Comparison of ENCODE assay signal across 1 cellular context in the genomic region with DNA sequence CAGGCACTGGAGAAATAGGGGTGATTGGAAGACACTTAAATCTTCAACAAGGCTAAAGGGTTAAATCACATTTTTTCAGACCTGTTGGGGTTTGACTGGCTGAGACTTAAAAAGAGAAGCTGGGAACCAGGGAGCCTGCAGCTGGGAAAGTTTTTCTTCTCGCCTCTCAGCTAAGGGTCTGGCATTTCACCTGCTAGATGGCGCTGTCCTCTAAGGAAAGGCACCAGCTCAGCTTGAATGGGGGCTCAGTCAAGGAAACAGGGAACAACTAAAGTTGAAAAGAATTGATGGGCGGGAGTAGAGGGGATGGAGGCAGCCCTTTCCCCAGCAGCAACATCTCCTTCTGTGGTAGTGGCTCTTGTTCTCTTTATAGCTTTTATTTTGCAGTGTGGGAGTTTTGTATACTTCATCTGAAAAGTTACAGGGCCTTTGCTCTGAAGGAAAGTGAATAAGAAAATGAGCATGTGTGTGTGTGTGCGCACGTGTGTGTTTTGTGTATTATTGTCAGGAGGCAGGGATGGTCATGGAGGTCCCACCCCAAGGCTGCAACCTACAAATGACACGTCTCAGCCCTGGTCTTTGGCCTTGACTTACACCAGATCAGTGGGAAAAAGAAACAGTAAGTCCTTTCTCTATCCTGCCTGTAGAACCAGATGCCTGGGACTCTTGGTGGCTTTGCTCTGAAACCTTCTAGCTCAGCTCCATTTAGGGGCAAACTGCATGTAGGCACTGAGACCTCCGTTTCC.
A peak's percentile ranks its signal among the peaks of the same experiment; 100 is the strongest.
TF ChIP-seq lines count a peak whose summit lies in the region.

No MANE protein-coding gene starts in this region.

TF ChIP-seq in GM23338, 12 proteins besides CTCF, POLR2A, EP300 and RAD21:
- TF ChIP-seq, protein P1, sequence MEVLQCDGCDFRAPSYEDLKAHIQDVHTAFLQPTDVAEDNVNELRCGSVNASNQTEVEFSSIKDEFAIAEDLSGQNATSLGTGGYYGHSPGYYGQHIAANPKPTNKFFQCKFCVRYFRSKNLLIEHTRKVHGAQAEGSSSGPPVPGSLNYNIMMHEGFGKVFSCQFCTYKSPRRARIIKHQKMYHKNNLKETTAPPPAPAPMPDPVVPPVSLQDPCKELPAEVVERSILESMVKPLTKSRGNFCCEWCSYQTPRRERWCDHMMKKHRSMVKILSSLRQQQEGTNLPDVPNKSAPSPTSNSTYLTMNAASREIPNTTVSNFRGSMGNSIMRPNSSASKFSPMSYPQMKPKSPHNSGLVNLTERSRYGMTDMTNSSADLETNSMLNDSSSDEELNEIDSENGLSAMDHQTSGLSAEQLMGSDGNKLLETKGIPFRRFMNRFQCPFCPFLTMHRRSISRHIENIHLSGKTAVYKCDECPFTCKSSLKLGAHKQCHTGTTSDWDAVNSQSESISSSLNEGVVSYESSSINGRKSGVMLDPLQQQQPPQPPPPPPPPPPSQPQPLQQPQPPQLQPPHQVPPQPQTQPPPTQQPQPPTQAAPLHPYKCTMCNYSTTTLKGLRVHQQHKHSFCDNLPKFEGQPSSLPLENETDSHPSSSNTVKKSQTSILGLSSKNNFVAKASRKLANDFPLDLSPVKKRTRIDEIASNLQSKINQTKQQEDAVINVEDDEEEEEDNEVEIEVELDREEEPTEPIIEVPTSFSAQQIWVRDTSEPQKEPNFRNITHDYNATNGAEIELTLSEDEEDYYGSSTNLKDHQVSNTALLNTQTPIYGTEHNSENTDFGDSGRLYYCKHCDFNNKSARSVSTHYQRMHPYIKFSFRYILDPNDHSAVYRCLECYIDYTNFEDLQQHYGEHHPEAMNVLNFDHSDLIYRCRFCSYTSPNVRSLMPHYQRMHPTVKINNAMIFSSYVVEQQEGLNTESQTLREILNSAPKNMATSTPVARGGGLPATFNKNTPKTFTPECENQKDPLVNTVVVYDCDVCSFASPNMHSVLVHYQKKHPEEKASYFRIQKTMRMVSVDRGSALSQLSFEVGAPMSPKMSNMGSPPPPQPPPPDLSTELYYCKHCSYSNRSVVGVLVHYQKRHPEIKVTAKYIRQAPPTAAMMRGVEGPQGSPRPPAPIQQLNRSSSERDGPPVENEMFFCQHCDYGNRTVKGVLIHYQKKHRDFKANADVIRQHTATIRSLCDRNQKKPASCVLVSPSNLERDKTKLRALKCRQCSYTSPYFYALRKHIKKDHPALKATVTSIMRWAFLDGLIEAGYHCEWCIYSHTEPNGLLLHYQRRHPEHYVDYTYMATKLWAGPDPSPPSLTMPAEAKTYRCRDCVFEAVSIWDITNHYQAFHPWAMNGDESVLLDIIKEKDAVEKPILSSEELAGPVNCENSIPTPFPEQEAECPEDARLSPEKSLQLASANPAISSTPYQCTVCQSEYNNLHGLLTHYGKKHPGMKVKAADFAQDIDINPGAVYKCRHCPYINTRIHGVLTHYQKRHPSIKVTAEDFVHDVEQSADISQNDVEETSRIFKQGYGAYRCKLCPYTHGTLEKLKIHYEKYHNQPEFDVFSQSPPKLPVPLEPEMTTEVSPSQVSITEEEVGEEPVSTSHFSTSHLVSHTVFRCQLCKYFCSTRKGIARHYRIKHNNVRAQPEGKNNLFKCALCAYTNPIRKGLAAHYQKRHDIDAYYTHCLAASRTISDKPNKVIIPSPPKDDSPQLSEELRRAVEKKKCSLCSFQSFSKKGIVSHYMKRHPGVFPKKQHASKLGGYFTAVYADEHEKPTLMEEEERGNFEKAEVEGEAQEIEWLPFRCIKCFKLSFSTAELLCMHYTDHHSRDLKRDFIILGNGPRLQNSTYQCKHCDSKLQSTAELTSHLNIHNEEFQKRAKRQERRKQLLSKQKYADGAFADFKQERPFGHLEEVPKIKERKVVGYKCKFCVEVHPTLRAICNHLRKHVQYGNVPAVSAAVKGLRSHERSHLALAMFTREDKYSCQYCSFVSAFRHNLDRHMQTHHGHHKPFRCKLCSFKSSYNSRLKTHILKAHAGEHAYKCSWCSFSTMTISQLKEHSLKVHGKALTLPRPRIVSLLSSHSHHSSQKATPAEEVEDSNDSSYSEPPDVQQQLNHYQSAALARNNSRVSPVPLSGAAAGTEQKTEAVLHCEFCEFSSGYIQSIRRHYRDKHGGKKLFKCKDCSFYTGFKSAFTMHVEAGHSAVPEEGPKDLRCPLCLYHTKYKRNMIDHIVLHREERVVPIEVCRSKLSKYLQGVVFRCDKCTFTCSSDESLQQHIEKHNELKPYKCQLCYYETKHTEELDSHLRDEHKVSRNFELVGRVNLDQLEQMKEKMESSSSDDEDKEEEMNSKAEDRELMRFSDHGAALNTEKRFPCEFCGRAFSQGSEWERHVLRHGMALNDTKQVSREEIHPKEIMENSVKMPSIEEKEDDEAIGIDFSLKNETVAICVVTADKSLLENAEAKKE (CRISPR knock-in tag; IDR thresholded peaks at IDR 0.05): 0 out of 2 replicates have a peak, but pooled peaks have one; percentile 51
- TF ChIP-seq ZNF114 (CRISPR knock-in tag; IDR thresholded peaks at IDR 0.05) (0 out of 2 replicates have a peak, but pooled peaks have one; percentile 15), ZNF331 (CRISPR knock-in tag; IDR thresholded peaks at IDR 0.05; ENCODE audit: low read depth) (no peak), STAT1 (IDR thresholded peaks at IDR 0.05; ENCODE audit: unreplicated experiment) (no peak)
